In the genomic region with DNA sequence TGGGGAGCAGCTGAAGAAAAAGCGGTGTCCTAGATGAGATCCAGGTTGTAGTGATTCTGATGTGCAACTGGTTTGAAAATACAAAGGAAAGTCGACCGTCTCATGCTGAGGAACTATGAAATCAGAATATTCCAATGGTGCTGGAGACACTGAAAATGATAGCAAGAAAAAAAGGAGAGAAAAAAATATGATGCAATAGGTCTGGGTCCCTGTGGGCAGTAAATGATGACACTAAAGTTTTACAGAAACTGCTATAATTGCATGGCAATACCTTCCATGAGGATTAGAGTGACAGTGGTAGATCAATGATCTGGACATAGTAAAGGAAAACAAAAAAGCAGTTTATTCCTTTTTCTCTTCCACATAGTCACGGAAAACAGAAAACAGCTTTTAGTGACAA, we compare ENCODE assay signal across 8 cellular contexts. TPM values are rescaled to one million over a fixed set of nuclear protein-coding genes. Genes with fewer than 3 reads are reported as not detected.
A peak's percentile ranks its signal among the peaks of the same experiment; 100 is the strongest.
DNase-seq lines count a peak whose midpoint lies in the region; ATAC-seq and TF ChIP-seq lines count a peak whose summit lies in the region.

No MANE protein-coding gene starts in this region.

- no peaks in the 10 kb centered on the region for H3K27me3 Mint-ChIP-seq in Calu3 (ENCODE audit: unreplicated experiment)
- H3K27me3 Mint-ChIP-seq in IgD-negative memory B cell, result no peaks in the 10 kb centered on the region
- peaks cover 3% of the 10 kb centered on the region for H3K27me3 Mint-ChIP-seq in activated naive CD8-positive, alpha-beta T cell treated with anti-CD3 and anti-CD28 coated beads for 36 hours
- no peaks in the 10 kb centered on the region for H3K27me3 Mint-ChIP-seq in natural killer cell treated with Interleukin-12 subunit alpha and Interleukin-12 subunit beta and Interleukin-15 and Interleukin-18, amount 100 ng/mL, for 72 hours

- DNase-seq in Calu3 (no peak), NCI-H2107 (lab: John Stamatoyannopoulos, UW) (no peak)
- DNase-seq in activated naive CD8-positive, alpha-beta T cell treated with anti-CD3 and anti-CD28 coated beads for 36 hours, result no peak
- no peak for DNase-seq in natural killer cell treated with Interleukin-12 subunit alpha and Interleukin-12 subunit beta and Interleukin-15 and Interleukin-18, amount 100 ng/mL, for 72 hours (ENCODE audit: low spot score)

- BruUV-seq in Calu3 (replicated peaks; lab: Mats Ljungman, UMichigan), result no TSS peak

- intact Hi-C loops in Calu3 (cut with micrococcal nuclease; ENCODE audit: unreplicated experiment), result no loop called here

- H3K4me3 Mint-ChIP-seq in Calu3 (ENCODE audit: low read depth, unreplicated experiment) (peak overlapping the region; percentile 95), IgD-negative memory B cell (peak overlapping the region; percentile 90 to 99 (median 98))
- H3K4me3 Mint-ChIP-seq in activated naive CD8-positive, alpha-beta T cell treated with anti-CD3 and anti-CD28 coated beads for 36 hours, result peak overlapping the region; percentile 99
- peak overlapping the region; percentile 95 for H3K4me3 Mint-ChIP-seq in natural killer cell treated with Interleukin-12 subunit alpha and Interleukin-12 subunit beta and Interleukin-15 and Interleukin-18, amount 100 ng/mL, for 72 hours

- H3K27ac Mint-ChIP-seq in Calu3 (ENCODE audit: unreplicated experiment), result peak overlapping the region; percentile 95
- H3K27ac Mint-ChIP-seq in IgD-negative memory B cell, result peak overlapping the region in 2 of 3 donors; percentile 47 to 98
- peak overlapping the region; percentile 99 for H3K27ac Mint-ChIP-seq in activated naive CD8-positive, alpha-beta T cell treated with anti-CD3 and anti-CD28 coated beads for 36 hours
- H3K27ac Mint-ChIP-seq in natural killer cell treated with Interleukin-12 subunit alpha and Interleukin-12 subunit beta and Interleukin-15 and Interleukin-18, amount 100 ng/mL, for 72 hours, result peak overlapping the region; percentile 93 to 98

- CTCF ChIA-PET in Calu3 (lab: Charles Lee), result interaction anchor here (0.5 to 0.7 kb wide), 3 partner anchors 155 to 513 kb away, joined by 3 to 4 read pairs (median 3); a partner anchor contains a TSS

- H3K9me3 Mint-ChIP-seq in Calu3 (ENCODE audit: low read depth, unreplicated experiment) (no peaks in the 10 kb centered on the region), IgD-negative memory B cell (no peaks in the 10 kb centered on the region)
- no peaks in the 10 kb centered on the region for H3K9me3 Mint-ChIP-seq in activated naive CD8-positive, alpha-beta T cell treated with anti-CD3 and anti-CD28 coated beads for 36 hours
- no peaks in the 10 kb centered on the region for H3K9me3 Mint-ChIP-seq in natural killer cell treated with Interleukin-12 subunit alpha and Interleukin-12 subunit beta and Interleukin-15 and Interleukin-18, amount 100 ng/mL, for 72 hours

- H3K4me1 Mint-ChIP-seq in Calu3 (ENCODE audit: low read depth, unreplicated experiment) (peaks cover 22% of the 10 kb centered on the region), IgD-negative memory B cell (peaks cover 33 to 44% (median 43%) of the 10 kb centered on the region in 3 donors)
- peaks cover 45% of the 10 kb centered on the region for H3K4me1 Mint-ChIP-seq in activated naive CD8-positive, alpha-beta T cell treated with anti-CD3 and anti-CD28 coated beads for 36 hours
- H3K4me1 Mint-ChIP-seq in natural killer cell treated with Interleukin-12 subunit alpha and Interleukin-12 subunit beta and Interleukin-15 and Interleukin-18, amount 100 ng/mL, for 72 hours (ENCODE audit: low read depth in 2 of 2), result peaks cover 49 to 51% of the 10 kb centered on the region in 2 donors

- H3K36me3 Mint-ChIP-seq in Calu3 (ENCODE audit: insufficient read depth, unreplicated experiment) (peaks cover 50% of the 10 kb centered on the region), IgD-negative memory B cell (peaks cover 5% of the 10 kb centered on the region)
- peaks cover 32% of the 10 kb centered on the region for H3K36me3 Mint-ChIP-seq in activated naive CD8-positive, alpha-beta T cell treated with anti-CD3 and anti-CD28 coated beads for 36 hours
- peaks cover 14% of the 10 kb centered on the region for H3K36me3 Mint-ChIP-seq in natural killer cell treated with Interleukin-12 subunit alpha and Interleukin-12 subunit beta and Interleukin-15 and Interleukin-18, amount 100 ng/mL, for 72 hours

- TF ChIP-seq CTCF in Calu3 (IDR thresholded peaks at IDR 0.05; ENCODE audit: unreplicated experiment), result no peak

- ATAC-seq in natural killer cell treated with Interleukin-12 subunit alpha and Interleukin-12 subunit beta and Interleukin-15 and Interleukin-18, amount 100 ng/mL, for 72 hours, result no peak
- ATAC-seq in GM18873 (IDR thresholded peaks at IDR 0.05; ENCODE audit: low FRiP score, unreplicated experiment), result no peak
- ATAC-seq in HG02623 (IDR thresholded peaks at IDR 0.05; ENCODE audit: unreplicated experiment), result no peak
- no peak for ATAC-seq in HG03175 (IDR thresholded peaks at IDR 0.05; ENCODE audit: unreplicated experiment)

RNA-seq across cellular contexts. Expression of a gene that starts 2.3 kb away (rescaled TPM):
- 33.6 and 35.4 TPM in 2 replicates for total RNA-seq in Calu3 (2022)
- 76.5 TPM for polyA plus RNA-seq in IgD-negative memory B cell
- total RNA-seq in activated naive CD8-positive, alpha-beta T cell treated with anti-CD3 and anti-CD28 coated beads for 36 hours, result 10 to 100 TPM; 33.3 to 34.9 TPM
- total RNA-seq in natural killer cell treated with Interleukin-12 subunit alpha and Interleukin-12 subunit beta and Interleukin-15 and Interleukin-18, amount 100 ng/mL, for 72 hours, result 10 to 100 TPM; 31.6 to 34.0 TPM

RNA-seq across cellular contexts. Expression of a gene that starts 5.6 kb away (rescaled TPM):
- total RNA-seq in Calu3 (2022), result 50.3 and 51.2 TPM in 2 replicates
- 114 TPM for polyA plus RNA-seq in IgD-negative memory B cell
- total RNA-seq in activated naive CD8-positive, alpha-beta T cell treated with anti-CD3 and anti-CD28 coated beads for 36 hours, result 100 to 1,000 TPM; 236 TPM
- 100 to 1,000 TPM in 1 of 2 donors, 10 to 100 TPM in 1; 81.9 to 168 TPM for total RNA-seq in natural killer cell treated with Interleukin-12 subunit alpha and Interleukin-12 subunit beta and Interleukin-15 and Interleukin-18, amount 100 ng/mL, for 72 hours

RNA-seq across cellular contexts. Expression of a gene that starts 40.5 kb away (rescaled TPM):
- total RNA-seq in Calu3 (2022), result 1.6 and 2.1 TPM in 2 replicates
- 1.1 TPM for polyA plus RNA-seq in IgD-negative memory B cell
- under 1 TPM; 0.25 to 0.28 TPM for total RNA-seq in activated naive CD8-positive, alpha-beta T cell treated with anti-CD3 and anti-CD28 coated beads for 36 hours
- under 1 TPM in 1 of 2 donors, not detected in 1; 0.40 TPM for total RNA-seq in natural killer cell treated with Interleukin-12 subunit alpha and Interleukin-12 subunit beta and Interleukin-15 and Interleukin-18, amount 100 ng/mL, for 72 hours

RNA-seq across cellular contexts. Expression of a gene that starts 41.3 kb away (rescaled TPM):
- total RNA-seq in Calu3 (2022), result 68.9 and 76.4 TPM in 2 replicates
- polyA plus RNA-seq in IgD-negative memory B cell, result 8.9 TPM
- total RNA-seq in activated naive CD8-positive, alpha-beta T cell treated with anti-CD3 and anti-CD28 coated beads for 36 hours, result 100 to 1,000 TPM; 111 to 120 TPM
- 100 to 1,000 TPM in 1 of 2 donors, 10 to 100 TPM in 1; 72.3 to 178 TPM for total RNA-seq in natural killer cell treated with Interleukin-12 subunit alpha and Interleukin-12 subunit beta and Interleukin-15 and Interleukin-18, amount 100 ng/mL, for 72 hours

RNA-seq across cellular contexts. Expression of a gene that starts 48.5 kb away (rescaled TPM):
- total RNA-seq in Calu3 (2022), result 84.7 and 91.6 TPM in 2 replicates
- polyA plus RNA-seq in IgD-negative memory B cell, result 54.7 TPM
- total RNA-seq in activated naive CD8-positive, alpha-beta T cell treated with anti-CD3 and anti-CD28 coated beads for 36 hours, result 10 to 100 TPM; 24.5 to 25.3 TPM
- 10 to 100 TPM; 39.2 to 68.1 TPM for total RNA-seq in natural killer cell treated with Interleukin-12 subunit alpha and Interleukin-12 subunit beta and Interleukin-15 and Interleukin-18, amount 100 ng/mL, for 72 hours
